Comparison of ENCODE assay signal across 28 cellular contexts in the genomic region with DNA sequence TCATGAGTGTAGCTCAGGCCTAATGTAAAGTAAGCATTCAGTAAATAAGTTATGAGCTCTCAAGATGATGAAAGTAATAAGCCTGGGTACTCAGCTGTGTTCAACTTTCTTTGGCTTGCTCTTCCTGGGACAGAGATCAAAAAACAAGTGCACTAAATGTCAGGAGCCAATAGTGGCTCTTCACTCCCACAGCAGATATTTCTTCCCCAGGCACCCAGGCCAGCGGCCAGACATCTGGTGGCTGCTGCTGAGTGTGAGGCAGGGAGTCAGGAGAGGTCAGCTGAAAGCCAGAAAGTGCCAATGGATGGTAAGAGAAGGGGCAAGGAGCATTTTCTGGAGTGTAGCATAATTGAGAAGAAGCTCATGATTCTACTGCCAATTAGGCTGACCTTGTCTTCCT.
"Had no signal": no experiment of that assay in that cellular context is flagged by ENCODE, and none has a peak within 500 bp of the region (broad histone marks: within the 10 kb centered on the region; RNA-seq: fewer than 3 reads in every experiment).

No MANE protein-coding gene starts in this region.

- DNase-seq: activated CD4-positive, alpha-beta T cell treated with anti-CD3 and anti-CD28 coated beads for 4 hours; activated CD4-positive, alpha-beta T cell treated with anti-CD3 and anti-CD28 coated beads, Interleukin-2, amount 50 U/mL, for 4 hours; activated CD4-positive, CD25-positive, alpha-beta regulatory T cell; activated naive CD4-positive, alpha-beta T cell; activated T-cell treated with anti-CD3 and anti-CD28 coated beads for 4 hours; activated T-cell treated with anti-CD3 and anti-CD28 coated beads, Interleukin-2, amount 50 U/mL, for 72 hours; aorta; body of pancreas; cerebellar nuclear complex; dorsolateral prefrontal cortex; effector memory CD4-positive, alpha-beta T cell; erythroblast; foreskin fibroblast; head of caudate nucleus; kidney glomerular epithelial cell; left lung; midbrain; naive thymus-derived CD8-positive, alpha-beta T cell; occipital lobe; psoas muscle; spleen; stimulated activated naive CD4-positive, alpha-beta T cell had no signal

- H3K36me3 Mint-ChIP-seq: activated naive CD8-positive, alpha-beta T cell; memory B cell; neural progenitor cell had no signal

- H3K27ac ChIP-seq: body of pancreas, coronary artery, dorsolateral prefrontal cortex, left lung, neural progenitor cell, parathyroid adenoma, psoas muscle, spleen, tibial nerve had no signal

- H3K9me3 ChIP-seq: body of pancreas, left lung, psoas muscle, spleen, tibial nerve had no signal

- H3K36me3 ChIP-seq: left lung, neural progenitor cell, spleen, tibial nerve had no signal

- H3K9me3 Mint-ChIP-seq: activated T-cell treated with anti-CD3 and anti-CD28 coated beads, Interleukin-2, amount 50 U/mL, for 72 hours; memory B cell; neural progenitor cell had no signal

- H3K27me3 ChIP-seq: body of pancreas had no signal

- H3K27ac Mint-ChIP-seq: activated naive CD8-positive, alpha-beta T cell; activated T-cell treated with anti-CD3 and anti-CD28 coated beads, Interleukin-2, amount 50 U/mL, for 72 hours; memory B cell; neural progenitor cell had no signal

- H3K4me3 ChIP-seq: body of pancreas, coronary artery, dorsolateral prefrontal cortex, left lung, neural progenitor cell, psoas muscle, spleen, tibial nerve had no signal

- ATAC-seq: activated T-cell treated with anti-CD3 and anti-CD28 coated beads, Interleukin-2, amount 50 U/mL, for 72 hours; body of pancreas; left lung; naive thymus-derived CD8-positive, alpha-beta T cell; psoas muscle had no signal

- H3K4me3 Mint-ChIP-seq: activated naive CD8-positive, alpha-beta T cell; activated T-cell treated with anti-CD3 and anti-CD28 coated beads, Interleukin-2, amount 50 U/mL, for 72 hours; memory B cell; naive thymus-derived CD8-positive, alpha-beta T cell; neural progenitor cell had no signal

- H3K4me1 Mint-ChIP-seq: memory B cell; naive thymus-derived CD8-positive, alpha-beta T cell; neural progenitor cell had no signal

- H3K4me1 ChIP-seq: body of pancreas, left lung, parathyroid adenoma, psoas muscle, spleen, tibial nerve had no signal
